ENCODE assay signal across 10 cellular contexts in the genomic region with DNA sequence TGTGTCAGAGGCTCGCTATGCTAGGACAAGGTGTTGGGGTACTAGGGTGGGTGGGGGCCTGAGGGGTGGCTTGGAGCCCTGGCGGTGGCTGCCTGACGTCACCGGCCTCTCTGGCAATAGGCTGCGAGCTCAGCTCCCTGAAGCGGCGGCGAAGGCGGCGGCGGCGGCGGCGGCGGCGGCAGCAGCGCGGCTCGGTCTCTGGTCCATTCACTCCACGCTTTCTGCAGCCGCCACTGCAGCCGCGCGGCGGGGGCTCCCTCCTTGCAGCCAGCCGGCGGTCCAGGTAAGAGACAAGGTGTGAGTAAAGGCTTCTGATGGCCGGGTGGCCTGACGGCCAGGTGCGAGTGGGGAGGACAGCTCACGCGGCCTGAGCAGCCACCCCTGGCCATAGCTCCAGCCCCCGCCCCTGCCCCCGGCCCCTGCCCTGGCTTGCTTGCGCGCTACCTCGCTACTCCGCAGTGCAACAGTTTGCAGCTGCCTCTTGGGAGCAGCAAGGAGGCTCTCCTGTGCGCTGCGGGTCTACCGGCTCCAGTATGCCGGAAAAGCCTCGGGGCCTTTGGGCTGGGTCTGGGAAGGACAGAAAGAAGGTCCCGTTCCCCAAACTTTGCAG. TPM values are rescaled to one million over a fixed set of nuclear protein-coding genes. Genes with fewer than 3 reads are reported as not detected.
A peak's percentile ranks its signal among the peaks of the same experiment; 100 is the strongest.
DNase-seq lines count a peak whose midpoint lies in the region; ATAC-seq lines count a peak whose summit lies in the region.
"Had no signal": no experiment of that assay in that cellular context is flagged by ENCODE, and none has a peak within 500 bp of the region (broad histone marks: within the 10 kb centered on the region; RNA-seq: fewer than 3 reads in every experiment).

Gene C11orf87 (plus strand): TSS at position 210 of the 610 bp plus-strand sequence. CDS start 1,444 bp downstream, outside the sequence.

- H3K27ac ChIP-seq in SJSA1 = no peak within 1 kb of the TSS

- no peaks in the 10 kb centered on the region for H3K36me3 ChIP-seq in SJSA1

- peak within 1 kb of the TSS; percentile 28 for H3K4me3 ChIP-seq in SJSA1

- peak; percentile 63 for DNase-seq in ELF-1 (ENCODE audit: low read depth, low spot score)
- DNase-seq in SJSA1 (ENCODE audit: low read depth in 1 of 2, low spot score in 2 of 2) = no peak
- peak in 40 of 42 donors; percentile 13 to 78 (median 53) for DNase-seq in head of caudate nucleus
- peak; percentile 70 for DNase-seq in retina
- DNase-seq in kidney tubule cell (ENCODE audit: low spot score) = no peak
- no peak for DNase-seq in SW480 (ENCODE audit: low spot score)
- DNase-seq: activated gamma-delta T cell treated with Interleukin-2 at 50 U/mL for 16 hours had no signal

- no peaks in the 10 kb centered on the region for H3K9me3 ChIP-seq in SJSA1 (replicated peaks)

- ATAC-seq in GM19324 (IDR thresholded peaks at IDR 0.05; ENCODE audit: low FRiP score, unreplicated experiment) = no peak
- ATAC-seq in GM19351 (IDR thresholded peaks at IDR 0.05; ENCODE audit: unreplicated experiment) = no peak

- intact Hi-C loops in head of caudate nucleus (cut with DNase I) = no loop called here

- H3K4me1 ChIP-seq in SJSA1 (replicated peaks) = peaks cover 4% of the 10 kb centered on the region; the same call in 1 of the 2 replicates

- no peaks in the 10 kb centered on the region for H3K27me3 ChIP-seq in SJSA1 (replicated peaks)

RNA-seq across cellular contexts. Expression of gene C11orf87, which starts in this region (rescaled TPM):
- 0.78 TPM in 1 of 2 replicates, not detected in the other for total RNA-seq in SJSA1 (2014; rRNA removed; shearing (Covaris generic))
- total RNA-seq: mononuclear cell had no signal

Comparison
In these comparisons a context has a peak if more than half of its experiments do, and no peak if none do; other contexts are left out.
1. DNase-seq: peak in ELF-1 (single experiment), head of caudate nucleus (40 of 42) and retina (single experiment); none in SJSA1 (0 of 2), kidney tubule cell (single experiment) and SW480 (single experiment).